Comparison of ENCODE assay signal across 8 cellular contexts in genomic region chr17:80414803-80415625, GRCh38. TPM values are rescaled to one million over a fixed set of nuclear protein-coding genes. Genes with fewer than 3 reads are reported as not detected.
DNase-seq lines count a peak whose midpoint lies in the region; ATAC-seq, FAIRE-seq and TF ChIP-seq lines count a peak whose summit lies in the region.

TSS of gene ENDOV (plus strand) at chr17:80415167. CDS start at chr17:80415195, 28 bp downstream.

- intact Hi-C loops in activated B cell treated with CpG ODN at 0.5 μM for 24 hours (cut with micrococcal nuclease), result loop anchor here (1.0 kb wide), 3 partner anchors 9 to 620 kb away; partner anchors contain the start of gene BAIAP2

- peaks cover 26% of the 10 kb centered on the region for H3K4me1 Mint-ChIP-seq in activated B cell treated with CpG ODN at 0.5 μM for 24 hours

- peak within 1 kb of the TSS; percentile 81 for H3K27ac Mint-ChIP-seq in activated B cell treated with CpG ODN at 0.5 μM for 24 hours

- peak within 1 kb of the TSS; percentile 89 for H3K4me3 Mint-ChIP-seq in activated B cell treated with CpG ODN at 0.5 μM for 24 hours

- CTCF ChIA-PET in activated B cell treated with CpG ODN at 0.5 μM for 24 hours (lab: Charles Lee), result no interaction called here

- ATAC-seq in GM19025 (IDR thresholded peaks at IDR 0.05; ENCODE audit: low read depth, unreplicated experiment), result peak; percentile 84
- peak; percentile 93 for ATAC-seq in HG03342 (IDR thresholded peaks at IDR 0.05; ENCODE audit: unreplicated experiment)
- peak; percentile 88 for ATAC-seq in activated B cell treated with CpG ODN at 0.5 μM for 24 hours (ENCODE audit: low read depth)

- DNase-seq in AG08396 (ENCODE audit: low spot score), result peak; percentile 99
- peak; percentile 95 for DNase-seq in NCI-H345 treated with DMSO at 0.1 percent for 48 hours (lab: John Stamatoyannopoulos, UW; ENCODE audit: unreplicated experiment)
- DNase-seq in activated B cell treated with CpG ODN at 0.5 μM for 24 hours, result peak; percentile 90
- DNase-seq in bronchial epithelial cell (ENCODE audit: low read depth), result peak; percentile 73
- DNase-seq in iPS-NIHi7 (ENCODE audit: extremely low spot score), result peak; percentile 98
- DNase-seq in small intestine, result peak; percentile 94

- no peak for TF ChIP-seq CTCF in activated B cell treated with CpG ODN at 0.5 μM for 24 hours (IDR thresholded peaks at IDR 0.05)
- no peak for TF ChIP-seq CTCF in bronchial epithelial cell (IDR thresholded peaks at IDR 0.05; ENCODE audit: insufficient read depth, low read length, severe bottlenecking)

- H3K9me3 Mint-ChIP-seq in activated B cell treated with CpG ODN at 0.5 μM for 24 hours, result no peaks in the 10 kb centered on the region

- H3K4me3 ChIP-seq in bronchial epithelial cell (ENCODE audit: low read depth, low read length) (peak within 1 kb of the TSS; percentile 81), small intestine (ENCODE audit: low read depth in 1 of 2, low read length in 2 of 2) (peak within 1 kb of the TSS; percentile 85 to 95)

- H3K4me1 ChIP-seq in small intestine (ENCODE audit: control insufficient read depth in 2 of 2, insufficient read depth in 1 of 2, low read depth in 1 of 2, low read length in 1 of 2), result peaks cover 0 to 3% of the 10 kb centered on the region in 2 donors

- POLR2A ChIA-PET in activated B cell treated with CpG ODN at 0.5 μM for 24 hours (lab: Charles Lee), result interaction anchor here (1.3 to 2.5 kb wide), 2 partner anchors 39 to 576 kb away, joined by 3 to 24 read pairs; partner anchors contain the start of gene CHMP6

- WGBS in small intestine, 3 donors, result 0 to 1% (median 0%) methylated on average over 96 to 97 of the region's 97 CpGs

- no peaks in the 10 kb centered on the region for H3K9me3 ChIP-seq in small intestine (ENCODE audit: control insufficient read depth, low read depth)

- peak within 1 kb of the TSS; percentile 82 to 97 for H3K27ac ChIP-seq in small intestine (ENCODE audit: low read depth in 1 of 2, low read length in 1 of 2)

- no peak for FAIRE-seq in bronchial epithelial cell (lab: Jason Lieb, UNC)
- no peak for FAIRE-seq in small intestine (lab: Jason Lieb, UNC)

- H3K27me3 ChIP-seq in bronchial epithelial cell (ENCODE audit: control insufficient read depth, insufficient read depth, low read length) (no peaks in the 10 kb centered on the region), small intestine (ENCODE audit: control insufficient read depth in 2 of 2, insufficient read depth in 2 of 2, low read length in 2 of 2) (no peaks in the 10 kb centered on the region)

- H3K36me3 ChIP-seq in bronchial epithelial cell (ENCODE audit: control insufficient read depth, insufficient read depth, low read length), result peaks cover 2% of the 10 kb centered on the region
- peaks cover 0 to 2% of the 10 kb centered on the region in 2 donors for H3K36me3 ChIP-seq in small intestine (ENCODE audit: control insufficient read depth in 2 of 2, insufficient read depth in 2 of 2, low read length in 2 of 2)

- peaks cover 17% of the 10 kb centered on the region for H3K27me3 Mint-ChIP-seq in activated B cell treated with CpG ODN at 0.5 μM for 24 hours

- H3K36me3 Mint-ChIP-seq in activated B cell treated with CpG ODN at 0.5 μM for 24 hours (ENCODE audit: low read depth), result peaks cover 31% of the 10 kb centered on the region

RNA-seq across cellular contexts. Expression of gene ENDOV, which starts in this region (rescaled TPM):
- total RNA-seq in activated B cell treated with CpG ODN at 0.5 μM for 24 hours (26.8 and 28.1 TPM in 2 replicates), bronchial epithelial cell (19.5 and 20.6 TPM in 2 replicates)
- 10 to 100 TPM; 13.6 to 39.6 (median 33.2) TPM for polyA plus RNA-seq in small intestine

Comparison
In these comparisons a context has a peak if more than half of its experiments do, and no peak if none do; other contexts are left out.
1. Peak in every context shown above with its lines: DNase-seq, ATAC-seq, H3K4me3 ChIP-seq and H3K27ac ChIP-seq.